In the genomic region with DNA sequence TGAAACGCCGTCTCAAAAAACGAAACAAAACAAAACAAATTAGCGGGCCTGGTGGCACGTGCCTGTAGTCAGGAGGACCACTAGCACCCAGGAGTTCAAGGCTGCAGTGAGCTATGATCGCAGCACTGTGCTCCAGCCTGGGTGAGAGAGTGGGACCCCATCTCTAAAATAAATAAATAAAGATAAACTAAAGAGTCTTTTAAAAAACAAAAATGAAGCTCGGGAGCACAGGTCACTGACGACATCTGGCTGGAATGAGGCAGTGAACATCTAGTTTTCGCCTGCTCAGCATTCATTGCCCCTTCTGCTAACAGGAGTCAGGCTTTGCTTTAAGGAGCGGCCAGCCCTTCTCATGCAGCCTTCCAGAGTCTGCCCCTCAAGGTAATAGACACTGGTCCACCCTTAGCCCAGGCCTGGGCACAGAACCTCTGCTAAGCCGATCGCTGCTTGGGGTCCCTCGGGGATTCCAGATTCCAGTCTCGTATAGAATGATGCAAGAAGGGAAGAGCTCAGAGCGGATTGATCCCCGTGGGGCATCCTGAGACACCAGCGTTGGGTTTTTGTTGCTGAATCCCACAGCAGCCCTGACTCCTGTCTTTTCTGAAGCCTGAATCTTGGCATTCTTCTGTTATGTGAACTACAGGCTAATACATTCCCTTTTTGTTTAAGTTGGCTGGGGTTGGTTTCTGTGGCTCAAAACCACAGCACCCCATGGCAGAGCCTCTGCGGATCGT, we compare ENCODE assay signal across 12 cellular contexts. TPM values are rescaled to one million over a fixed set of nuclear protein-coding genes. Genes with fewer than 3 reads are reported as not detected.
DNase-seq lines count a peak whose midpoint lies in the region; ATAC-seq lines count a peak whose summit lies in the region.
"Had no signal": no experiment of that assay in that cellular context is flagged by ENCODE, and none has a peak within 500 bp of the region (broad histone marks: within the 10 kb centered on the region; RNA-seq: fewer than 3 reads in every experiment).

No MANE protein-coding gene starts in this region.

- no peak overlapping the region for H3K27ac ChIP-seq in naive thymus-derived CD4-positive, alpha-beta T cell (ENCODE audit: low read depth, low read length)
- H3K27ac ChIP-seq: upper lobe of left lung had no signal

- POLR2A ChIA-PET in naive thymus-derived CD4-positive, alpha-beta T cell (lab: Charles Lee), result no interaction called here

- no peak overlapping the region for H3K4me3 ChIP-seq in naive thymus-derived CD4-positive, alpha-beta T cell (ENCODE audit: low read length)
- H3K4me3 ChIP-seq: upper lobe of left lung had no signal

- CTCF ChIA-PET in naive thymus-derived CD4-positive, alpha-beta T cell (lab: Charles Lee), result interaction anchor here (0.6 to 1.1 kb wide), 2 partner anchors 17 to 59 kb away, joined by 3 read pairs; no protein-coding TSS in a partner anchor

- intact Hi-C loops in naive thymus-derived CD4-positive, alpha-beta T cell (cut with micrococcal nuclease), result no loop called here

- H3K4me1 Mint-ChIP-seq in naive thymus-derived CD4-positive, alpha-beta T cell, result peaks cover 0 to 6% (median 0%) of the 10 kb centered on the region in 7 donors

- no peaks in the 10 kb centered on the region for H3K36me3 ChIP-seq in naive thymus-derived CD4-positive, alpha-beta T cell (ENCODE audit: control insufficient read depth in 2 of 3, insufficient read depth in 3 of 3, low read length in 3 of 3)
- H3K36me3 ChIP-seq: upper lobe of left lung had no signal

- peaks cover 0 to 5% (median 0%) of the 10 kb centered on the region in 5 donors for H3K36me3 Mint-ChIP-seq in naive thymus-derived CD4-positive, alpha-beta T cell

- H3K27me3 Mint-ChIP-seq in naive thymus-derived CD4-positive, alpha-beta T cell, result peaks cover 0 to 3% (median 0%) of the 10 kb centered on the region in 5 donors

- H3K4me3 Mint-ChIP-seq in naive thymus-derived CD4-positive, alpha-beta T cell, result no peak overlapping the region

- ATAC-seq in naive thymus-derived CD4-positive, alpha-beta T cell, result no peak
- ATAC-seq in HG02798 (IDR thresholded peaks at IDR 0.05; ENCODE audit: poor library complexity, unreplicated experiment), result no peak
- no peak for ATAC-seq in HG02970 (IDR thresholded peaks at IDR 0.05; ENCODE audit: low FRiP score, unreplicated experiment)
- ATAC-seq: esophagus mucosa, left lobe of liver had no signal

- peaks cover 0 to 8% (median 0%) of the 10 kb centered on the region in 11 donors for H3K9me3 Mint-ChIP-seq in naive thymus-derived CD4-positive, alpha-beta T cell

- no peak overlapping the region for H3K27ac Mint-ChIP-seq in naive thymus-derived CD4-positive, alpha-beta T cell

- H3K27me3 ChIP-seq in naive thymus-derived CD4-positive, alpha-beta T cell (ENCODE audit: control insufficient read depth in 2 of 2, insufficient read depth in 2 of 2, low read length in 2 of 2), result no peaks in the 10 kb centered on the region
- H3K27me3 ChIP-seq: upper lobe of left lung had no signal

- DNase-seq in GM04503 (ENCODE audit: low read depth) (peak; percentile 30), T1000 (lab: John Stamatoyannopoulos, UW) (peak; percentile 52), fibroblast of the conjunctiva (ENCODE audit: low read depth) (peak; percentile 81), smooth muscle cell of the brain vasculature (ENCODE audit: low read depth, low spot score) (peak; percentile 87)
- DNase-seq in naive thymus-derived CD4-positive, alpha-beta T cell, result no peak
- DNase-seq: amygdala, NCI-H146, upper lobe of left lung had no signal

- no peaks in the 10 kb centered on the region for H3K4me1 ChIP-seq in naive thymus-derived CD4-positive, alpha-beta T cell (ENCODE audit: control insufficient read depth in 2 of 2, insufficient read depth in 2 of 2, low read length in 2 of 2)
- H3K4me1 ChIP-seq: upper lobe of left lung had no signal

- H3K9me3 ChIP-seq in naive thymus-derived CD4-positive, alpha-beta T cell (ENCODE audit: control insufficient read depth in 2 of 3, low read length in 3 of 3), result no peaks in the 10 kb centered on the region
- H3K9me3 ChIP-seq: upper lobe of left lung had no signal

RNA-seq across cellular contexts. Expression of gene FOXK1, which starts 14.2 kb away (rescaled TPM):
- 10 to 100 TPM; 37.7 to 69.0 (median 56.9) TPM for total RNA-seq in naive thymus-derived CD4-positive, alpha-beta T cell
- 1 to 10 TPM; 3.6 to 6.6 TPM for polyA plus RNA-seq in naive thymus-derived CD4-positive, alpha-beta T cell

Comparison
In these comparisons a context has a peak if more than half of its experiments do, and no peak if none do; other contexts are left out.
1. DNase-seq: peak in GM04503 (single experiment), T1000 (single experiment), fibroblast of the conjunctiva (single experiment) and smooth muscle cell of the brain vasculature (single experiment); none in naive thymus-derived CD4-positive, alpha-beta T cell (0 of 9).